Comparison of ENCODE assay signal across 1 cellular context in the genomic region with DNA sequence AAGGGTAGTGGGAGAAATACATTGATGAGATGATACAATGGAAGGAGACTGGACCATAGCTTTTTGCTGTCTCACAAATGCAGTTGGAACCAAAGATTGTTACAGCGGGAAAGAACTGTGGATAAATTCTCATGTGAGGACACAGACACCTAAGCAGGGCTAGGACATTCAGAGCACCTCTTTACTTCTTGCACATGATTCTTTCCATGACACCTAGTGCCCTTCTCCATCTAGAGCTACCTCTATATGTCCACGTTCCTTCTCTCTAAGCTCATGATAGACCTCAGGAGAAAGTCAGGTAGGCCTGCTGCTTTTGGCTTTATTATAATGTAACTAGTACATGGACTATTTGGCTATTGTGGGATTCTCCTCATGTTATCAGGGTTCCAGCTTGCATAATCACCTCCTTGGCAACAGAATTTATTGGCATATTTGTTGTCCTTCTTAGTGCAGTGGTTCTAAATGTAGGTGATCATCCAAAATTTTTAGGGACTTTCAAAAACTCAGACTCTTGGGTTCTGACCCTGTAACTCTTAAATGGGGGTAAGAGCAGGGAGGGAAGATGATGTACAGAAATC.
TF ChIP-seq lines count a peak whose summit lies in the region.

No MANE protein-coding gene starts in this region.

TF ChIP-seq in GM12878, 131 proteins besides CTCF, POLR2A, EP300 and RAD21:
- TF ChIP-seq ZBTB11 (CRISPR knock-in tag; IDR thresholded peaks at IDR 0.05) (no peak), CREB1 (IDR thresholded peaks at IDR 0.05; ENCODE audit: low read depth) (no peak), JUND (IDR thresholded peaks at IDR 0.05; ENCODE audit: low read depth, low read length) (no peak), SMAD5 (IDR thresholded peaks at IDR 0.05; ENCODE audit: low read depth) (peak; percentile 46; the same call in 1 of the 2 replicates), CREM (IDR thresholded peaks at IDR 0.05; ENCODE audit: low read depth) (no peak), POLR2AphosphoS2 (IDR thresholded peaks at IDR 0.05; ENCODE audit: low read depth, low read length) (0 out of 2 replicates have a peak, but pooled peaks have one; percentile 2), POLR2AphosphoS5 (IDR thresholded peaks at IDR 0.05; ENCODE audit: low read length) (peak; percentile 73), SP1 (IDR thresholded peaks at IDR 0.05; ENCODE audit: low read depth, low read length) (no peak), KDM1A (IDR thresholded peaks at IDR 0.05; ENCODE audit: borderline replicate concordance) (no peak), NFXL1 (IDR thresholded peaks at IDR 0.05; ENCODE audit: borderline replicate concordance) (no peak), RUNX3 (IDR thresholded peaks at IDR 0.05; ENCODE audit: low read length) (no peak)
- TF ChIP-seq, protein P1, sequence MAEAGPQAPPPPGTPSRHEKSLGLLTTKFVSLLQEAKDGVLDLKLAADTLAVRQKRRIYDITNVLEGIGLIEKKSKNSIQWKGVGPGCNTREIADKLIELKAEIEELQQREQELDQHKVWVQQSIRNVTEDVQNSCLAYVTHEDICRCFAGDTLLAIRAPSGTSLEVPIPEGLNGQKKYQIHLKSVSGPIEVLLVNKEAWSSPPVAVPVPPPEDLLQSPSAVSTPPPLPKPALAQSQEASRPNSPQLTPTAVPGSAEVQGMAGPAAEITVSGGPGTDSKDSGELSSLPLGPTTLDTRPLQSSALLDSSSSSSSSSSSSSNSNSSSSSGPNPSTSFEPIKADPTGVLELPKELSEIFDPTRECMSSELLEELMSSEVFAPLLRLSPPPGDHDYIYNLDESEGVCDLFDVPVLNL (IDR thresholded peaks at IDR 0.05; ENCODE audit: low read depth, low read length), result no peak
